Comparison of ENCODE assay signal across 8 cellular contexts in the genomic region with DNA sequence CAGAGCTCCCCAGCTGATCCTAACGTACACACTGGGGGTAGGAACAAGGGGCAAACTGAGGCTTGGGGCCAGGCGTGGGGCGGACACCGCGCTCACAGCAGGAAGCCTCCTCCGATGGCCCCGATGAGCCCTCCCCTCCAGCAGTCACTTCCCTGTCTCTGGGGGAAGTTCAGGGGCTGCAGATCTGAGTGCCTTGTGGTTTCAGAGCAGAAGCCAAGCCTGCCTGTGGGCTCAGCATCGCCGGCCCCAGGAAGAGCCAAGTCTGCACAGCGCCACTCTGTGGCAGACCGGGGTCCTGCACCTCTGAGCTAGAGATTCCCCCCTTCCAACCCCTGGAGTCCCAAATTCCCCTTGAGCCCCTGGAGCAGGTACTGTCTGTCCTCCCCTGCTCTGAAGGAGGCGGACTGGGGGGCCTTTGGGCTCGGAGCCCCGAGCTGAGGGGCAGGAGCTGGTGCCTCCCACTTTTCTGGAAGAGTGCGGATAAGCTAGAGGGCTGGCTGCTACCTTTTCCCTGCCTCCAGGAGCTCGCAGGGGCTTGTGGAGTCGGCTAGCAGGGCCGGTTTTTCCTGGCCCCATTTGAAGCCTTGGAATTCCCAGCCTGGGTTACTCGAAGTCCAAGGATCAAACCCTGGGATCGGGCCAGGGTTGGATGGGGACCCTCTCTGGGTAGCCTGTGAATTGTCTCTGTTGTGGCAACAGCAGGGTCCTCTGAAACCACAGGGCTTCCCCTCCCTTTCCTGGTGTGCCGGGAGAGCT. TPM values are rescaled to one million over a fixed set of nuclear protein-coding genes. Genes with fewer than 3 reads are reported as not detected.
DNase-seq lines count a peak whose midpoint lies in the region; ATAC-seq and TF ChIP-seq lines count a peak whose summit lies in the region.

No MANE protein-coding gene starts in this region.

- no peaks in the 10 kb centered on the region for H3K27me3 ChIP-seq in kidney epithelial cell (ENCODE audit: control insufficient read depth, insufficient read depth, low read length)

- TF ChIP-seq POLR2A in NB4 (IDR thresholded peaks at IDR 0.05; ENCODE audit: extremely low read depth, insufficient read length), result no peak

- DNase-seq in DMS114 treated with DMSO at 0.1 percent for 48 hours (lab: John Stamatoyannopoulos, UW; ENCODE audit: unreplicated experiment) (peak; percentile 55), NB4 (ENCODE audit: low read depth) (peak; percentile 98), caudate nucleus (lab: John Stamatoyannopoulos, UW) (peak in 44 of 61 donors; percentile 15 to 67 (median 36)), kidney epithelial cell (ENCODE audit: low read depth) (peak; percentile 19), OCI-M2 (lab: John Stamatoyannopoulos, UW; ENCODE audit: unreplicated experiment) (no peak)
- DNase-seq in activated CD4-positive, CD25-positive, alpha-beta regulatory T cell (lab: John Stamatoyannopoulos, UW), result peak; percentile 38 to 58 (median 44)
- peak; percentile 52 to 73 for DNase-seq in stimulated activated CD4-positive, alpha-beta T cell treated with anti-CD3 and anti-CD28 coated beads, Interleukin-15, amount 100 ng/mL, for 48 hours (ENCODE audit: low read depth in 2 of 2)

- H3K27ac ChIP-seq in caudate nucleus (ENCODE audit: low read depth, low read length), result no peak overlapping the region

- H3K36me3 ChIP-seq in kidney epithelial cell (ENCODE audit: control insufficient read depth, insufficient read depth, low read length), result no peaks in the 10 kb centered on the region

- H3K4me3 ChIP-seq in NB4 (ENCODE audit: low read depth, low read length) (peak overlapping the region; percentile 70), kidney epithelial cell (ENCODE audit: low read depth, low read length) (no peak overlapping the region)

- TF ChIP-seq CTCF in NB4 (IDR thresholded peaks at IDR 0.05; ENCODE audit: low read depth, low read length) (peak; percentile 98), kidney epithelial cell (IDR thresholded peaks at IDR 0.05; ENCODE audit: insufficient read depth, low read length, poor library complexity, severe bottlenecking) (peak; percentile 99)

- peak; percentile 37 for ATAC-seq in GM21737 (IDR thresholded peaks at IDR 0.05; ENCODE audit: unreplicated experiment)

RNA-seq across cellular contexts. Expression of gene GSE1, which starts 2.9 kb away (rescaled TPM):
- total RNA-seq in kidney epithelial cell, result 25.7 and 30.9 TPM in 2 replicates
